Comparison of ENCODE assay signal across 21 cellular contexts in the genomic region with DNA sequence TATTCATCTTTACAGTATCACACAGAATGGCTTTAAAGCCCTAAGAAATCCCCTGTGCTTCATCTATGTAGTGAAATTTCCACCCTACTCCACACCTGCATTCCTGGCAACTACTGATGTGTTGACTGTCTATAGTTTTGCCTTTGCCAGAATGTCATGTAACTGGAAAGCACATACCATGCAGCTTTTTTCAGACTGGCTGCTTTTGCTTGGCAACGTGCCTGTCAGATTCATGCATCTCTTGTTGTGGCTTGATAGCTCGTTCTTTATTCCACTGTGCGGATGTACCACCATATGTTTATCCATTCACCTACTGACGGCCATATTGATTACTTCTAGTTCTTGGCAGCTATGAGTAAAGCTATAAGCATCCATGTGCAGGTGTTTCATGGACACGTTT. TPM values are rescaled to one million over a fixed set of nuclear protein-coding genes. Genes with fewer than 3 reads are reported as not detected.
A peak's percentile ranks its signal among the peaks of the same experiment; 100 is the strongest.
DNase-seq lines count a peak whose midpoint lies in the region; ATAC-seq and TF ChIP-seq lines count a peak whose summit lies in the region.
"Had no signal": no experiment of that assay in that cellular context is flagged by ENCODE, and none has a peak within 500 bp of the region (broad histone marks: within the 10 kb centered on the region; RNA-seq: fewer than 3 reads in every experiment).

No MANE protein-coding gene starts in this region.

- H4K20me1 ChIP-seq in SK-N-SH (ENCODE audit: insufficient read depth), result peaks cover 2% of the 10 kb centered on the region; the same call in 1 of the 2 replicates

- no peak overlapping the region for H3K4me3 Mint-ChIP-seq in activated CD4-positive, alpha-beta memory T cell treated with anti-CD3 and anti-CD28 coated beads for 36 hours
- no peak overlapping the region for H3K4me3 Mint-ChIP-seq in activated CD4-positive, alpha-beta memory T cell treated with anti-CD3 and anti-CD28 coated beads, Interleukin-2, amount 10 ng/mL, durations not matched to agents 7 days and 5 days
- no peak overlapping the region for H3K4me3 Mint-ChIP-seq in stimulated activated effector memory CD8-positive, alpha-beta T cell treated with anti-CD3 and anti-CD28 coated beads, Interleukin-12 subunit alpha, Interleukin-12 subunit beta, amount 100 ng/mL, for 72 hours
- H3K4me3 Mint-ChIP-seq: naive thymus-derived CD4-positive, alpha-beta T cell had no signal

- no peak for TF ChIP-seq EP300 in SK-N-SH (IDR thresholded peaks at IDR 0.05; ENCODE audit: borderline replicate concordance in 1 of 2, low read depth in 1 of 2, low read length in 1 of 2)

- intact Hi-C loops in activated CD4-positive, alpha-beta memory T cell treated with anti-CD3 and anti-CD28 coated beads for 36 hours (cut with micrococcal nuclease), result loop anchor here (1.0 kb wide), 2 partner anchors 11 to 22 kb away; no protein-coding TSS in a partner anchor

- no peak overlapping the region for H2AFZ ChIP-seq in SK-N-SH (ENCODE audit: low read depth)

- 61% methylated on average over 5 of the region's 5 CpGs for WGBS in SK-N-SH (ENCODE audit: low lambda C conversion rate)

- H3K9me3 ChIP-seq in SK-N-SH, result no peaks in the 10 kb centered on the region
- H3K9me3 ChIP-seq: BLaER1 treated with 17β-estradiol and CSF1 and Interleukin-3, amounts not matched to agents 10 nM and 100 nM had no signal

- CTCF ChIA-PET in activated CD4-positive, alpha-beta memory T cell treated with anti-CD3 and anti-CD28 coated beads for 36 hours (lab: Charles Lee), result interaction anchor here (0.7 to 1.6 kb wide), 5 partner anchors 15 to 287 kb away, joined by 3 to 6 read pairs (median 4); no protein-coding TSS in a partner anchor
- CTCF ChIA-PET in activated CD4-positive, alpha-beta memory T cell treated with anti-CD3 and anti-CD28 coated beads, Interleukin-2, amount 10 ng/mL, durations not matched to agents 7 days and 5 days (lab: Charles Lee), result interaction anchor here (1.0 to 2.2 kb wide), 4 partner anchors 12 to 287 kb away, joined by 3 to 10 read pairs (median 6); no protein-coding TSS in a partner anchor
- CTCF ChIA-PET in SK-N-SH (lab: Yijun Ruan, JAX), result interaction anchor here (0.8 to 5.7 kb wide), 3 partner anchors 33 to 282 kb away, joined by 3 to 24 read pairs (median 3); no protein-coding TSS in a partner anchor

- no peaks in the 10 kb centered on the region for H3K27me3 ChIP-seq in SK-N-SH (ENCODE audit: insufficient read depth)

- H3F3A ChIP-seq in SK-N-SH (replicated peaks; ENCODE audit: insufficient read depth), result peaks cover 23% of the 10 kb centered on the region

- TF ChIP-seq CTCF in epithelial cell of esophagus (IDR thresholded peaks at IDR 0.05; ENCODE audit: insufficient read depth, low read depth, low read length, missing control alignments), result no peak
- TF ChIP-seq CTCF in SK-N-SH (IDR thresholded peaks at IDR 0.05), result no peak

- H3K36me3 ChIP-seq in SK-N-SH (replicated peaks in 1 of 2; ENCODE audit: control insufficient read depth in 1 of 2, insufficient read depth in 2 of 2, low read length in 1 of 2), result peaks cover 6 to 26% of the 10 kb centered on the region in 2 experiments

- peak; percentile 63 for DNase-seq in activated CD4-positive, alpha-beta memory T cell treated with anti-CD3 and anti-CD28 coated beads for 36 hours
- DNase-seq in activated CD4-positive, alpha-beta memory T cell treated with anti-CD3 and anti-CD28 coated beads, Interleukin-2, amount 10 ng/mL, durations not matched to agents 7 days and 5 days, result no peak
- peak; percentile 20 for DNase-seq in OCI-M1 (lab: John Stamatoyannopoulos, UW)
- DNase-seq in epithelial cell of esophagus (ENCODE audit: low read depth), result peak; percentile 57
- no peak for DNase-seq in stimulated activated effector memory CD8-positive, alpha-beta T cell treated with anti-CD3 and anti-CD28 coated beads, Interleukin-12 subunit alpha, Interleukin-12 subunit beta, amount 100 ng/mL, for 72 hours (ENCODE audit: low spot score in 2 of 2)
- DNase-seq in SK-N-SH, result no peak
- no peak for DNase-seq in GM19238 (ENCODE audit: insufficient read length, low spot score)
- DNase-seq: activated CD4-positive, alpha-beta T cell treated with anti-CD3 and anti-CD28 coated beads, Interleukin-2, amount 50 U/mL, for 4 hours; cerebellar nuclear complex; GF-D8; naive thymus-derived CD4-positive, alpha-beta T cell; NCI-H146; posterior cingulate gyrus; stimulated activated CD8-positive, alpha-beta memory T cell treated with anti-CD3 and anti-CD28 coated beads, Interleukin-4, amount 100 ng/mL, for 48 hours; SW 1271 had no signal

- H3K27ac Mint-ChIP-seq in activated CD4-positive, alpha-beta memory T cell treated with anti-CD3 and anti-CD28 coated beads for 36 hours, result peak overlapping the region; percentile 50
- no peak overlapping the region for H3K27ac Mint-ChIP-seq in activated CD4-positive, alpha-beta memory T cell treated with anti-CD3 and anti-CD28 coated beads, Interleukin-2, amount 10 ng/mL, durations not matched to agents 7 days and 5 days
- H3K27ac Mint-ChIP-seq in stimulated activated effector memory CD8-positive, alpha-beta T cell treated with anti-CD3 and anti-CD28 coated beads, Interleukin-12 subunit alpha, Interleukin-12 subunit beta, amount 100 ng/mL, for 72 hours, result peak overlapping the region; percentile 48

- H3K4me1 ChIP-seq in SK-N-SH (ENCODE audit: control insufficient read depth in 1 of 2, insufficient read depth in 2 of 2, low read depth in 1 of 2, low read length in 1 of 2), result peaks cover 0 to 14% of the 10 kb centered on the region in 2 experiments; a peak in 3 of 4 replicates

- H3K27me3 Mint-ChIP-seq in activated CD4-positive, alpha-beta memory T cell treated with anti-CD3 and anti-CD28 coated beads for 36 hours, result no peaks in the 10 kb centered on the region
- no peaks in the 10 kb centered on the region for H3K27me3 Mint-ChIP-seq in activated CD4-positive, alpha-beta memory T cell treated with anti-CD3 and anti-CD28 coated beads, Interleukin-2, amount 10 ng/mL, durations not matched to agents 7 days and 5 days
- H3K27me3 Mint-ChIP-seq: naive thymus-derived CD4-positive, alpha-beta T cell had no signal

- no peak overlapping the region for H3K4me3 ChIP-seq in epithelial cell of esophagus (ENCODE audit: low read length)
- no peak overlapping the region for H3K4me3 ChIP-seq in SK-N-SH (ENCODE audit: low read depth in 2 of 2, low read length in 1 of 2)
- H3K4me3 ChIP-seq: BLaER1 treated with 17β-estradiol and CSF1 and Interleukin-3, amounts not matched to agents 10 nM and 100 nM; skin epidermis had no signal

- H3K9me3 Mint-ChIP-seq in activated CD4-positive, alpha-beta memory T cell treated with anti-CD3 and anti-CD28 coated beads for 36 hours, result no peaks in the 10 kb centered on the region
- H3K9me3 Mint-ChIP-seq in activated CD4-positive, alpha-beta memory T cell treated with anti-CD3 and anti-CD28 coated beads, Interleukin-2, amount 10 ng/mL, durations not matched to agents 7 days and 5 days, result no peaks in the 10 kb centered on the region
- H3K9me3 Mint-ChIP-seq in stimulated activated effector memory CD8-positive, alpha-beta T cell treated with anti-CD3 and anti-CD28 coated beads, Interleukin-12 subunit alpha, Interleukin-12 subunit beta, amount 100 ng/mL, for 72 hours, result no peaks in the 10 kb centered on the region

- no peak overlapping the region for H3K4me2 ChIP-seq in SK-N-SH
- H3K4me2 ChIP-seq: BLaER1 treated with 17β-estradiol and CSF1 and Interleukin-3, amounts not matched to agents 10 nM and 100 nM had no signal

- no peak for ATAC-seq in stimulated activated effector memory CD8-positive, alpha-beta T cell treated with anti-CD3 and anti-CD28 coated beads, Interleukin-12 subunit alpha, Interleukin-12 subunit beta, amount 100 ng/mL, for 72 hours
- no peak for ATAC-seq in HG03135 (IDR thresholded peaks at IDR 0.05; ENCODE audit: unreplicated experiment)
- ATAC-seq: naive thymus-derived CD4-positive, alpha-beta T cell had no signal

- peaks cover 36% of the 10 kb centered on the region for H3K4me1 Mint-ChIP-seq in activated CD4-positive, alpha-beta memory T cell treated with anti-CD3 and anti-CD28 coated beads for 36 hours (ENCODE audit: low read depth)
- peaks cover 19% of the 10 kb centered on the region for H3K4me1 Mint-ChIP-seq in activated CD4-positive, alpha-beta memory T cell treated with anti-CD3 and anti-CD28 coated beads, Interleukin-2, amount 10 ng/mL, durations not matched to agents 7 days and 5 days
- peaks cover 37% of the 10 kb centered on the region for H3K4me1 Mint-ChIP-seq in stimulated activated effector memory CD8-positive, alpha-beta T cell treated with anti-CD3 and anti-CD28 coated beads, Interleukin-12 subunit alpha, Interleukin-12 subunit beta, amount 100 ng/mL, for 72 hours

- H3K27ac ChIP-seq in SK-N-SH (ENCODE audit: low read depth in 2 of 2, low read length in 1 of 2), result no peak overlapping the region

- H3K9me2 ChIP-seq in SK-N-SH, result no peaks in the 10 kb centered on the region

- H3K9ac ChIP-seq in SK-N-SH, result no peak overlapping the region
- H3K9ac ChIP-seq: BLaER1 treated with 17β-estradiol and CSF1 and Interleukin-3, amounts not matched to agents 10 nM and 100 nM had no signal

- no peak for TF ChIP-seq RAD21 in SK-N-SH (IDR thresholded peaks at IDR 0.05; ENCODE audit: low read length)

- peaks cover 17% of the 10 kb centered on the region for H3K36me3 Mint-ChIP-seq in activated CD4-positive, alpha-beta memory T cell treated with anti-CD3 and anti-CD28 coated beads for 36 hours
- H3K36me3 Mint-ChIP-seq in activated CD4-positive, alpha-beta memory T cell treated with anti-CD3 and anti-CD28 coated beads, Interleukin-2, amount 10 ng/mL, durations not matched to agents 7 days and 5 days (ENCODE audit: low read depth), result peaks cover 25% of the 10 kb centered on the region
- peaks cover 59% of the 10 kb centered on the region for H3K36me3 Mint-ChIP-seq in stimulated activated effector memory CD8-positive, alpha-beta T cell treated with anti-CD3 and anti-CD28 coated beads, Interleukin-12 subunit alpha, Interleukin-12 subunit beta, amount 100 ng/mL, for 72 hours

- POLR2A ChIA-PET in activated CD4-positive, alpha-beta memory T cell treated with anti-CD3 and anti-CD28 coated beads for 36 hours (lab: Charles Lee), result interaction anchor here (0.6 to 2.2 kb wide), 3 partner anchors 11 to 83 kb away, joined by 3 to 11 read pairs (median 4); partner anchors contain the start of gene PFKFB3
- POLR2A ChIA-PET in activated CD4-positive, alpha-beta memory T cell treated with anti-CD3 and anti-CD28 coated beads, Interleukin-2, amount 10 ng/mL, durations not matched to agents 7 days and 5 days (lab: Charles Lee), result no interaction called here
- POLR2A ChIA-PET in SK-N-SH (lab: Yijun Ruan, JAX), result no interaction called here

- H3K79me2 ChIP-seq in SK-N-SH (ENCODE audit: insufficient read depth), result no peaks in the 10 kb centered on the region

RNA-seq across cellular contexts. Expression of gene RBM17, which starts 30.6 kb away (rescaled TPM):
- 100 to 1,000 TPM; 151 to 155 TPM for total RNA-seq in activated CD4-positive, alpha-beta memory T cell treated with anti-CD3 and anti-CD28 coated beads for 36 hours
- total RNA-seq in activated CD4-positive, alpha-beta memory T cell treated with anti-CD3 and anti-CD28 coated beads, Interleukin-2, amount 10 ng/mL, durations not matched to agents 7 days and 5 days, result 100 to 1,000 TPM; 155 to 157 TPM
- polyA plus RNA-seq in SK-N-SH (2012; rRNA removed), result 32.6 and 34.2 TPM in 2 replicates
- 25.2 and 25.9 TPM in 2 replicates for polyA plus RNA-seq in SK-N-SH (2012; cell fraction: cytosol; rRNA removed)
- 94.6 and 118 TPM in 2 replicates for polyA plus RNA-seq in SK-N-SH (2012; cell fraction: nucleus; rRNA removed)

RNA-seq across cellular contexts. Expression of gene IL2RA, which starts 57.3 kb away (rescaled TPM):
- total RNA-seq in activated CD4-positive, alpha-beta memory T cell treated with anti-CD3 and anti-CD28 coated beads for 36 hours, result 100 to 1,000 TPM; 961 to 988 TPM
- total RNA-seq in activated CD4-positive, alpha-beta memory T cell treated with anti-CD3 and anti-CD28 coated beads, Interleukin-2, amount 10 ng/mL, durations not matched to agents 7 days and 5 days, result 100 to 1,000 TPM; 437 to 446 TPM
- polyA plus RNA-seq in SK-N-SH (2012; rRNA removed), result not detected in 2 replicates
- not detected in 2 replicates for polyA plus RNA-seq in SK-N-SH (2012; cell fraction: cytosol; rRNA removed)
- polyA plus RNA-seq in SK-N-SH (2012; cell fraction: nucleus; rRNA removed), result not detected in 2 replicates
- total RNA-seq: A673, M059J, mammary epithelial cell had no signal
- polyA plus RNA-seq: mammary epithelial cell had no signal

Comparison
In these comparisons a context has a peak if more than half of its experiments do, and no peak if none do; other contexts are left out.
1. DNase-seq: peak in activated CD4-positive, alpha-beta memory T cell treated with anti-CD3 and anti-CD28 coated beads for 36 hours (single experiment), OCI-M1 (single experiment) and epithelial cell of esophagus (single experiment); none in activated CD4-positive, alpha-beta memory T cell treated with anti-CD3 and anti-CD28 coated beads, Interleukin-2, amount 10 ng/mL, durations not matched to agents 7 days and 5 days (single experiment), stimulated activated effector memory CD8-positive, alpha-beta T cell treated with anti-CD3 and anti-CD28 coated beads, Interleukin-12 subunit alpha, Interleukin-12 subunit beta, amount 100 ng/mL, for 72 hours (0 of 2), SK-N-SH (single experiment) and GM19238 (single experiment).